ENCODE assay signal across 24 cellular contexts in genomic region chr19:50479761-50480251, GRCh38. TPM values are rescaled to one million over a fixed set of nuclear protein-coding genes. Genes with fewer than 3 reads are reported as not detected.
"Had no signal": no experiment of that assay in that cellular context is flagged by ENCODE, and none has a peak within 500 bp of the region (broad histone marks: within the 10 kb centered on the region; RNA-seq: fewer than 3 reads in every experiment).

No MANE protein-coding gene starts in this region.

- H3K4me3 Mint-ChIP-seq: activated CD4-positive, alpha-beta memory T cell treated with anti-CD3 and anti-CD28 coated beads for 36 hours; activated CD4-positive, alpha-beta T cell treated with anti-CD3 and anti-CD28 coated beads, Interleukin-2, amount 10 ng/mL, durations not matched to agents 7 days and 5 days; activated naive CD8-positive, alpha-beta T cell treated with anti-CD3 and anti-CD28 coated beads, Interleukin-2, amount 10 ng/mL, durations not matched to agents 7 days and 5 days had no signal

- DNase-seq: activated CD4-positive, alpha-beta T cell treated with anti-CD3 and anti-CD28 coated beads, Interleukin-2, amount 10 ng/mL, durations not matched to agents 7 days and 5 days; activated CD4-positive, CD25-positive, alpha-beta regulatory T cell; activated CD8-positive, alpha-beta memory T cell treated with anti-CD3 and anti-CD28 coated beads for 24 hours; activated naive CD4-positive, alpha-beta T cell treated with anti-CD3 and anti-CD28 coated beads, Interleukin-2, amount 50 U/mL, for 16 hours; activated naive CD8-positive, alpha-beta T cell treated with anti-CD3 and anti-CD28 coated beads, Interleukin-2, amount 10 ng/mL, durations not matched to agents 7 days and 5 days; activated T-cell treated with anti-CD3 and anti-CD28 coated beads, Interleukin-2, amount 50 U/mL, for 4 hours; adrenal gland; KG1; NCI-H1048; NCI-H146; NCI-H187 treated with DMSO at 0.1 percent for 48 hours; NCI-H2081 treated with DMSO at 0.1 percent for 48 hours; NCI-H524; T-helper 2 cell; T1000 had no signal

- H3K9me3 Mint-ChIP-seq: activated CD4-positive, alpha-beta memory T cell treated with anti-CD3 and anti-CD28 coated beads for 36 hours; activated CD4-positive, alpha-beta T cell treated with anti-CD3 and anti-CD28 coated beads, Interleukin-2, amount 10 ng/mL, durations not matched to agents 7 days and 5 days; activated naive CD8-positive, alpha-beta T cell treated with anti-CD3 and anti-CD28 coated beads, Interleukin-2, amount 10 ng/mL, durations not matched to agents 7 days and 5 days; activated T-cell treated with anti-CD3 and anti-CD28 coated beads, Interleukin-2, amount 50 U/mL, for 4 hours; T-cell had no signal

- H3K36me3 ChIP-seq: breast epithelium had no signal

- H3K27ac ChIP-seq: adrenal gland, breast epithelium, SK-N-MC, VCaP had no signal

- H3K9me3 ChIP-seq: adrenal gland, breast epithelium had no signal

- ATAC-seq: activated T-cell treated with anti-CD3 and anti-CD28 coated beads, Interleukin-2, amount 50 U/mL, for 4 hours; PC-3; T-cell had no signal

- H3K27me3 Mint-ChIP-seq: activated CD4-positive, alpha-beta memory T cell treated with anti-CD3 and anti-CD28 coated beads for 36 hours; activated naive CD8-positive, alpha-beta T cell treated with anti-CD3 and anti-CD28 coated beads, Interleukin-2, amount 10 ng/mL, durations not matched to agents 7 days and 5 days had no signal

- H3K27me3 ChIP-seq: adrenal gland, breast epithelium had no signal

- H3K27ac Mint-ChIP-seq: activated CD4-positive, alpha-beta memory T cell treated with anti-CD3 and anti-CD28 coated beads for 36 hours; activated CD4-positive, alpha-beta T cell treated with anti-CD3 and anti-CD28 coated beads, Interleukin-2, amount 10 ng/mL, durations not matched to agents 7 days and 5 days; activated naive CD8-positive, alpha-beta T cell treated with anti-CD3 and anti-CD28 coated beads, Interleukin-2, amount 10 ng/mL, durations not matched to agents 7 days and 5 days; T-cell had no signal

- H3K4me3 ChIP-seq: adrenal gland, breast epithelium, SK-N-MC had no signal

RNA-seq across cellular contexts. Expression of gene GARIN5A, which starts 3.2 kb away (rescaled TPM):
- total RNA-seq: activated CD4-positive, alpha-beta T cell treated with anti-CD3 and anti-CD28 coated beads, Interleukin-2, amount 10 ng/mL, durations not matched to agents 7 days and 5 days; aorta had no signal
- polyA plus RNA-seq: aorta had no signal

RNA-seq across cellular contexts. Expression of gene ASPDH, which starts 33.9 kb away (rescaled TPM):
- total RNA-seq: activated CD4-positive, alpha-beta memory T cell treated with anti-CD3 and anti-CD28 coated beads for 36 hours; activated CD4-positive, alpha-beta T cell treated with anti-CD3 and anti-CD28 coated beads, Interleukin-2, amount 10 ng/mL, durations not matched to agents 7 days and 5 days; activated naive CD8-positive, alpha-beta T cell treated with anti-CD3 and anti-CD28 coated beads, Interleukin-2, amount 10 ng/mL, durations not matched to agents 7 days and 5 days; activated T-cell treated with anti-CD3 and anti-CD28 coated beads, Interleukin-2, amount 50 U/mL, for 4 hours; aorta; breast epithelium; LHCN-M2; M059J; PC-3; T-cell had no signal

RNA-seq across cellular contexts. Expression of gene MYBPC2, which starts 47.1 kb away (rescaled TPM):
- total RNA-seq: activated CD4-positive, alpha-beta T cell treated with anti-CD3 and anti-CD28 coated beads, Interleukin-2, amount 10 ng/mL, durations not matched to agents 7 days and 5 days; aorta; M059J; PC-3 had no signal
